In genomic region chr20:43560974-43561373, GRCh38 we compare ENCODE assay signal across 26 cellular contexts. TPM values are rescaled to one million over a fixed set of nuclear protein-coding genes. Genes with fewer than 3 reads are reported as not detected.
"Had no signal": no experiment of that assay in that cellular context is flagged by ENCODE, and none has a peak within 500 bp of the region (broad histone marks: within the 10 kb centered on the region; RNA-seq: fewer than 3 reads in every experiment).

No MANE protein-coding gene starts in this region.

- H3K36me3 Mint-ChIP-seq: activated naive CD4-positive, alpha-beta T cell treated with anti-CD3 and anti-CD28 coated beads, Interleukin-2, amount 50 U/mL, for 24 hours; natural killer cell treated with Interleukin-12 subunit alpha and Interleukin-12 subunit beta and Interleukin-15 and Interleukin-18, amount 100 ng/mL, for 72 hours had no signal

- H3K4me1 Mint-ChIP-seq: activated CD4-positive, alpha-beta T cell treated with anti-CD3 and anti-CD28 coated beads, Interleukin-2, amount 10 ng/mL, durations not matched to agents 7 days and 5 days; activated naive CD4-positive, alpha-beta T cell treated with anti-CD3 and anti-CD28 coated beads, Interleukin-2, amount 50 U/mL, for 24 hours had no signal

- H3K27ac Mint-ChIP-seq: activated CD4-positive, alpha-beta T cell treated with anti-CD3 and anti-CD28 coated beads, Interleukin-2, amount 10 ng/mL, durations not matched to agents 7 days and 5 days; activated CD8-positive, alpha-beta T cell treated with anti-CD3 and anti-CD28 coated beads, Interleukin-2, amount 10 ng/mL, durations not matched to agents 7 days and 5 days; activated naive CD4-positive, alpha-beta T cell treated with anti-CD3 and anti-CD28 coated beads, Interleukin-2, amount 50 U/mL, for 24 hours; activated T-helper 1 cell treated with anti-CD3 and anti-CD28 coated beads, Interleukin-12 subunit alpha, Interleukin-12 subunit beta, Interleukin-2, Interleukin-4 antibody, amounts not matched to agents 30 ng/mL and 10 ng/mL and 1 ng/mL, durations not matched to agents 14 hours and 24 hours and 36 hours; natural killer cell treated with Interleukin-12 subunit alpha and Interleukin-12 subunit beta and Interleukin-15 and Interleukin-18, amount 100 ng/mL, for 72 hours had no signal

- H3K4me3 ChIP-seq: body of pancreas, esophagus muscularis mucosa, heart left ventricle, left lung, sigmoid colon, suprapubic skin, tibial nerve, vagina had no signal

- H3K27ac ChIP-seq: esophagus muscularis mucosa, heart left ventricle, left lung, sigmoid colon, suprapubic skin, tibial nerve, vagina, WERI-Rb-1 had no signal

- DNase-seq: activated CD4-positive, alpha-beta T cell treated with anti-CD3 and anti-CD28 coated beads, Interleukin-2, amount 10 ng/mL, durations not matched to agents 7 days and 5 days; activated CD4-positive, CD25-positive, alpha-beta regulatory T cell treated with anti-CD3 and anti-CD28 coated beads, Interleukin-2, amount 50 U/mL, for 72 hours; activated CD8-positive, alpha-beta T cell treated with anti-CD3 and anti-CD28 coated beads, Interleukin-2, amount 10 ng/mL, durations not matched to agents 7 days and 5 days; activated gamma-delta T cell treated with Interleukin-2 at 50 U/mL for 16 hours; anterior cingulate cortex; body of pancreas; caudate nucleus; dermis blood vessel endothelial cell; effector memory CD8-positive, alpha-beta T cell; heart left ventricle; left lung; midbrain; pancreas; sigmoid colon; stimulated activated CD4-positive, alpha-beta T cell treated with anti-CD3 and anti-CD28 coated beads, Interleukin-4, amount 100 ng/mL, for 1 hour; stimulated activated naive CD4-positive, alpha-beta T cell; T-helper 1 cell; WERI-Rb-1 had no signal

- H3K36me3 ChIP-seq: esophagus muscularis mucosa, heart left ventricle, left lung, pancreas, sigmoid colon, suprapubic skin, tibial nerve, vagina, WERI-Rb-1 had no signal

- H3K27me3 ChIP-seq: body of pancreas, esophagus muscularis mucosa, heart left ventricle, left lung, pancreas, sigmoid colon, suprapubic skin, tibial nerve, vagina had no signal

- ATAC-seq: activated CD8-positive, alpha-beta T cell treated with anti-CD3 and anti-CD28 coated beads, Interleukin-2, amount 10 ng/mL, durations not matched to agents 7 days and 5 days; body of pancreas; effector memory CD8-positive, alpha-beta T cell; heart left ventricle; left lung; natural killer cell treated with Interleukin-12 subunit alpha and Interleukin-12 subunit beta and Interleukin-15 and Interleukin-18, amount 100 ng/mL, for 72 hours; pancreas had no signal

- H3K9me3 ChIP-seq: body of pancreas, esophagus muscularis mucosa, heart left ventricle, left lung, pancreas, sigmoid colon, suprapubic skin, tibial nerve, vagina had no signal

- H3K27me3 Mint-ChIP-seq: activated CD4-positive, alpha-beta T cell treated with anti-CD3 and anti-CD28 coated beads, Interleukin-2, amount 10 ng/mL, durations not matched to agents 7 days and 5 days; activated naive CD4-positive, alpha-beta T cell treated with anti-CD3 and anti-CD28 coated beads, Interleukin-2, amount 50 U/mL, for 24 hours had no signal

- H3K4me3 Mint-ChIP-seq: activated CD4-positive, alpha-beta T cell treated with anti-CD3 and anti-CD28 coated beads, Interleukin-2, amount 10 ng/mL, durations not matched to agents 7 days and 5 days; activated CD8-positive, alpha-beta T cell treated with anti-CD3 and anti-CD28 coated beads, Interleukin-2, amount 10 ng/mL, durations not matched to agents 7 days and 5 days; activated naive CD4-positive, alpha-beta T cell treated with anti-CD3 and anti-CD28 coated beads, Interleukin-2, amount 50 U/mL, for 24 hours; activated T-helper 1 cell treated with anti-CD3 and anti-CD28 coated beads, Interleukin-12 subunit alpha, Interleukin-12 subunit beta, Interleukin-2, Interleukin-4 antibody, amounts not matched to agents 30 ng/mL and 10 ng/mL and 1 ng/mL, durations not matched to agents 14 hours and 24 hours and 36 hours; effector memory CD8-positive, alpha-beta T cell; natural killer cell treated with Interleukin-12 subunit alpha and Interleukin-12 subunit beta and Interleukin-15 and Interleukin-18, amount 100 ng/mL, for 72 hours had no signal

- H3K9me3 Mint-ChIP-seq: activated CD4-positive, alpha-beta T cell treated with anti-CD3 and anti-CD28 coated beads, Interleukin-2, amount 10 ng/mL, durations not matched to agents 7 days and 5 days; activated naive CD4-positive, alpha-beta T cell treated with anti-CD3 and anti-CD28 coated beads, Interleukin-2, amount 50 U/mL, for 24 hours; activated T-helper 1 cell treated with anti-CD3 and anti-CD28 coated beads, Interleukin-12 subunit alpha, Interleukin-12 subunit beta, Interleukin-2, Interleukin-4 antibody, amounts not matched to agents 30 ng/mL and 10 ng/mL and 1 ng/mL, durations not matched to agents 14 hours and 24 hours and 36 hours; effector memory CD8-positive, alpha-beta T cell; natural killer cell treated with Interleukin-12 subunit alpha and Interleukin-12 subunit beta and Interleukin-15 and Interleukin-18, amount 100 ng/mL, for 72 hours had no signal

- H3K4me1 ChIP-seq: esophagus muscularis mucosa, sigmoid colon, suprapubic skin, tibial nerve, vagina had no signal

RNA-seq across cellular contexts. Expression of gene SGK2, which starts 2.1 kb away (rescaled TPM):
- total RNA-seq: activated T-helper 1 cell treated with anti-CD3 and anti-CD28 coated beads, Interleukin-12 subunit alpha, Interleukin-12 subunit beta, Interleukin-2, Interleukin-4 antibody, amounts not matched to agents 30 ng/mL and 10 ng/mL and 1 ng/mL, durations not matched to agents 14 hours and 24 hours and 36 hours; lung microvascular endothelial cell had no signal
